Comparison of ENCODE assay signal across 1 cellular context in the genomic region with DNA sequence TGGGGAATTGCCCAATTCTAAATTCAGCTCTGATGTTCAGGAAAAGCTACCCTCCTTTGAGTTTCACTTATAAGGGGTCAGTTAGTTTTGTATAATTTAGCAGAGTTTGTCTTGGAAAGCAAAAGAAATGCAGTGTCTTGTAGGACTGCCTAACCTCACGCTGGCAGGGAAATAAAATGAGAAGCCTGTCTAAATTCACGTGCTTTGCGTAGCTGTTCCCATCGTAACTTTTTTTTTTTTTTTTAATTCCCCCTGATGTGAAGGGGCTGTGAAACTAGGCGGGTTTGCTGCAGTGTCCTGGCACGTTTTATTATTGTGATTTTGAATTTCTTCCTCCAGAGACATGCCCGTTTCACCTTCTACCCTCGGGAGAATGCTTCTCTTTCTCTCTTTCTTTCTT.
TF ChIP-seq lines count a peak whose summit lies in the region.

No MANE protein-coding gene starts in this region.

TF ChIP-seq in SK-N-SH treated with all-trans-retinoic acid at 6 μM for 48 hours, 23 proteins besides CTCF, POLR2A, EP300 and RAD21 (continued from another document):
- TF ChIP-seq SNAI2 (CRISPR knock-in tag; IDR thresholded peaks at IDR 0.05) (no peak), ZFP3 (CRISPR knock-in tag; IDR thresholded peaks at IDR 0.05) (no peak), ESRRG (CRISPR knock-in tag; IDR thresholded peaks at IDR 0.05) (no peak)
- TF ChIP-seq, protein P1, sequence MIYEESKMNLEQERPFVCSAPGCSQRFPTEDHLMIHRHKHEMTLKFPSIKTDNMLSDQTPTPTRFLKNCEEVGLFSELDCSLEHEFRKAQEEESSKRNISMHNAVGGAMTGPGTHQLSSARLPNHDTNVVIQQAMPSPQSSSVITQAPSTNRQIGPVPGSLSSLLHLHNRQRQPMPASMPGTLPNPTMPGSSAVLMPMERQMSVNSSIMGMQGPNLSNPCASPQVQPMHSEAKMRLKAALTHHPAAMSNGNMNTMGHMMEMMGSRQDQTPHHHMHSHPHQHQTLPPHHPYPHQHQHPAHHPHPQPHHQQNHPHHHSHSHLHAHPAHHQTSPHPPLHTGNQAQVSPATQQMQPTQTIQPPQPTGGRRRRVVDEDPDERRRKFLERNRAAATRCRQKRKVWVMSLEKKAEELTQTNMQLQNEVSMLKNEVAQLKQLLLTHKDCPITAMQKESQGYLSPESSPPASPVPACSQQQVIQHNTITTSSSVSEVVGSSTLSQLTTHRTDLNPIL (CRISPR knock-in tag; IDR thresholded peaks at IDR 0.05; ENCODE audit: low read depth), result no peak
